7 cellular contexts compared by ENCODE assay signal in genomic region chr15:68298882-68299381, GRCh38. TPM values are rescaled to one million over a fixed set of nuclear protein-coding genes. Genes with fewer than 3 reads are reported as not detected.
DNase-seq lines count a peak whose midpoint lies in the region; ATAC-seq and TF ChIP-seq lines count a peak whose summit lies in the region.

No MANE protein-coding gene starts in this region.

- peaks cover 2% of the 10 kb centered on the region for H3K27me3 Mint-ChIP-seq in neural progenitor cell (ENCODE audit: insufficient read depth, low read depth)

- H4K20me1 ChIP-seq in neural progenitor cell (ENCODE audit: low read depth), result no peaks in the 10 kb centered on the region

- DNase-seq in NOMO-1 treated with DMSO at 0.1 percent for 48 hours (lab: John Stamatoyannopoulos, UW; ENCODE audit: unreplicated experiment), result peak; percentile 79
- DNase-seq in fibroblast of villous mesenchyme (ENCODE audit: low read depth), result peak; percentile 77
- peak; percentile 66 for DNase-seq in spleen
- no peak for DNase-seq in neural progenitor cell (ENCODE audit: low spot score)
- no peak for DNase-seq in thyroid gland

- H3K9ac ChIP-seq in neural progenitor cell, result no peak overlapping the region

- H3K27ac Mint-ChIP-seq in neural progenitor cell, result no peak overlapping the region

- ATAC-seq in GM18861 (IDR thresholded peaks at IDR 0.05; ENCODE audit: unreplicated experiment), result peak; percentile 82
- ATAC-seq in HG02588 (IDR thresholded peaks at IDR 0.05; ENCODE audit: unreplicated experiment), result peak; percentile 82

- H3K27ac ChIP-seq in spleen, result peak overlapping the region; percentile 55 to 80 (median 71)
- H3K27ac ChIP-seq in neural progenitor cell, result no peak overlapping the region
- H3K27ac ChIP-seq in thyroid gland, result peak overlapping the region in 1 of 3 donors; percentile 21

- H3K4me2 ChIP-seq in neural progenitor cell, result no peak overlapping the region

- H3K36me3 ChIP-seq in spleen (peaks cover 0 to 20% (median 0%) of the 10 kb centered on the region in 6 donors), neural progenitor cell (peaks cover 8% of the 10 kb centered on the region), thyroid gland (no peaks in the 10 kb centered on the region)

- no peaks in the 10 kb centered on the region for H3K9me3 Mint-ChIP-seq in neural progenitor cell

- H2AFZ ChIP-seq in neural progenitor cell (replicated peaks), result no peak overlapping the region

- H3K9me3 ChIP-seq in spleen (no peaks in the 10 kb centered on the region), neural progenitor cell (ENCODE audit: low read depth) (no peaks in the 10 kb centered on the region), thyroid gland (no peaks in the 10 kb centered on the region)

- H3K4me1 Mint-ChIP-seq in neural progenitor cell, result peaks cover 7% of the 10 kb centered on the region

- peaks cover 10% of the 10 kb centered on the region for H3F3A ChIP-seq in neural progenitor cell (ENCODE audit: low read depth)

- H3K79me2 ChIP-seq in neural progenitor cell (ENCODE audit: low read depth), result peaks cover 5% of the 10 kb centered on the region

- H3K4me3 Mint-ChIP-seq in neural progenitor cell, result no peak overlapping the region

- no peak for TF ChIP-seq CTCF in fibroblast of villous mesenchyme (IDR thresholded peaks at IDR 0.05; ENCODE audit: insufficient read depth, low read depth, low read length)
- TF ChIP-seq CTCF in spleen (IDR thresholded peaks at IDR 0.05 in 8 of 11, conservative IDR thresholded peaks at IDR 0.05 in 3 of 11), result no peak
- no peak for TF ChIP-seq CTCF in neural progenitor cell (IDR thresholded peaks at IDR 0.05)
- TF ChIP-seq CTCF in thyroid gland (IDR thresholded peaks at IDR 0.05), result no peak

- intact Hi-C loops in spleen (cut with DNase I; ENCODE audit: low total_unique reads) (no loop called here), thyroid gland (cut with DNase I) (no loop called here)

- peaks cover 8 to 58% (median 32%) of the 10 kb centered on the region in 6 donors for H3K4me1 ChIP-seq in spleen
- no peaks in the 10 kb centered on the region for H3K4me1 ChIP-seq in neural progenitor cell
- peaks cover 4 to 7% of the 10 kb centered on the region in 2 donors for H3K4me1 ChIP-seq in thyroid gland

- peak in 1 of 3 donors; percentile 9 for TF ChIP-seq POLR2A in spleen (IDR thresholded peaks at IDR 0.05)
- TF ChIP-seq POLR2A in thyroid gland (IDR thresholded peaks at IDR 0.05), result no peak

- H3K27me3 ChIP-seq in spleen (replicated peaks in 1 of 7) (no peaks in the 10 kb centered on the region), neural progenitor cell (no peaks in the 10 kb centered on the region), thyroid gland (no peaks in the 10 kb centered on the region)

- H3K4me3 ChIP-seq in fibroblast of villous mesenchyme (ENCODE audit: low read depth, low read length), result peak overlapping the region; percentile 16
- H3K4me3 ChIP-seq in spleen, result peak overlapping the region; percentile 15 to 64 (median 34)
- H3K4me3 ChIP-seq in neural progenitor cell, result no peak overlapping the region
- peak overlapping the region in 1 of 3 donors; percentile 4 for H3K4me3 ChIP-seq in thyroid gland (replicated peaks in 1 of 3)

- peaks cover 6% of the 10 kb centered on the region for H3K36me3 Mint-ChIP-seq in neural progenitor cell

- 1 to 11% (median 1%) methylated on average over 6 of the region's 6 CpGs for WGBS in spleen, 5 donors
- WGBS in thyroid gland, 2 donors, result 50 to 56% methylated on average over 6 of the region's 6 CpGs

RNA-seq across cellular contexts. Expression of gene FEM1B, which starts 21.4 kb away (rescaled TPM):
- total RNA-seq in fibroblast of villous mesenchyme, result 47.7 and 61.7 TPM in 2 replicates
- total RNA-seq in spleen, result 10 to 100 TPM; 43.5 to 63.5 (median 45.6) TPM
- 10 to 100 TPM in 1 of 3 donors, 1 to 10 TPM in 2; 6.2 to 10.4 (median 7.5) TPM for polyA plus RNA-seq in spleen
- total RNA-seq in neural progenitor cell (ENCODE audit: low replicate concordance), result 57.2 and 80.0 TPM in 2 replicates
- 10 to 100 TPM; 43.2 to 60.4 (median 45.2) TPM for total RNA-seq in thyroid gland

Comparison
In these comparisons a context has a peak if more than half of its experiments do, and no peak if none do; other contexts are left out.
1. DNase-seq: peak in NOMO-1 treated with DMSO at 0.1 percent for 48 hours (single experiment), fibroblast of villous mesenchyme (single experiment) and spleen (single experiment); none in neural progenitor cell (single experiment) and thyroid gland (0 of 2).